ENCODE assay signal across 8 cellular contexts in the genomic region with DNA sequence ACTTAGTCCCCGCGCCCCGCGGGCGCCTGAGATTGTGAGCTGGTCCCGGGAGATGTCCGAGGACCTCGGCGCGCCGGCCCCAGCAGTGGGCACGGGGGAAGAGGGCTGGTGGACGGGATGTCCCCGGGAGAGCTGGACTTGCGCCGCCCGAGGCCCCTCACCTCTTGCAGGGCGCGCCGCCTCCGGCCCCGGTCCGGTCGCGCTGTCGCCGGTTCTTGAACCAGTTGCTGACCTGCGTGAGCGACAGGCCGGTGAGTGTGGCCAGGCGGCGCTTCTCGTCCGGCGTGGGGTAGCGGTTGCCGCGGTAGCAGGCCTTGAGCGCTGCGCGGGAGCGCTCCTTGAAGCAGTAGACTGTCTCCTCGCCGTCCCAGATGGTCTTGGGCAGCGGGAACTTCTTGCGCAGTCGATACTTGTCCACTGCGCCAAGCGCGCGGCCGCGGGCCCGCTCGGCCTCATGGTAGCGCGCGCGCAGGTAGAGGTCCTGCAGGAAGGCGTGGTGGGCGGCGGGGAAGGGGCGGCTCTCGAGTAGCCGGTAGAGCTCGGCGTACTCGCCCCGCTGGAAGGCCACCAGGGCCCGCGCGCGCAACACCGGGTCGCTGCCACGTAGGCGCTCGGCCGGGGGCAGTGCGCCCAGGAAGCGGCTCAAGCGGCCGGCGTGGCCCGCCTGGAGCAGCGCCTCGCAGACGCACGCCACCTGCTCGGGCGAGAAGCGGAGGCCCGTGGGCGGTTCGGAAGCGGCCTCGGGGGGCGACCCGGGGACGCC. TPM values are rescaled to one million over a fixed set of nuclear protein-coding genes. Genes with fewer than 3 reads are reported as not detected.
A peak's percentile ranks its signal among the peaks of the same experiment; 100 is the strongest.
DNase-seq lines count a peak whose midpoint lies in the region; ATAC-seq and TF ChIP-seq lines count a peak whose summit lies in the region.

No MANE protein-coding gene starts in this region.

- H3K27me3 Mint-ChIP-seq in memory B cell = peaks cover 12% of the 10 kb centered on the region

- no peak overlapping the region for H3K27ac Mint-ChIP-seq in memory B cell

- peak overlapping the region in 10 of 11 experiments; percentile 65 to 82 (median 74); a peak in 19 of 22 replicates for H3K27ac ChIP-seq in BLaER1 treated with 17β-estradiol and CSF1 and Interleukin-3, amounts not matched to agents 10 nM and 100 nM
- H3K27ac ChIP-seq in tibial nerve = peak overlapping the region; percentile 91 to 99 (median 96)

- peak in 1 of 2 donors; percentile 17 for TF ChIP-seq EP300 in tibial nerve (IDR thresholded peaks at IDR 0.05)

- H3K4me1 ChIP-seq in BLaER1 treated with 17β-estradiol and CSF1 and Interleukin-3, amounts not matched to agents 10 nM and 100 nM = peaks cover 14 to 74% (median 62%) of the 10 kb centered on the region in 10 experiments
- H3K4me1 ChIP-seq in tibial nerve = peaks cover 0 to 56% (median 38%) of the 10 kb centered on the region in 4 donors

- peak overlapping the region; percentile 87 to 100 (median 99) for H3K4me2 ChIP-seq in BLaER1 treated with 17β-estradiol and CSF1 and Interleukin-3, amounts not matched to agents 10 nM and 100 nM

- ATAC-seq in memory B cell (ENCODE audit: low read depth) (no peak), HG02571 (IDR thresholded peaks at IDR 0.05; ENCODE audit: unreplicated experiment) (no peak), HG03571 (IDR thresholded peaks at IDR 0.05; ENCODE audit: unreplicated experiment) (no peak)

- peak in 2 of 5 experiments; percentile 12 to 21 for TF ChIP-seq CTCF in tibial nerve (IDR thresholded peaks at IDR 0.05)

- WGBS in tibial nerve, 2 donors = 0 to 1% methylated on average over 11 to 54 of the region's 100 CpGs

- H3K9me3 Mint-ChIP-seq in memory B cell = no peaks in the 10 kb centered on the region

- H3K4me3 Mint-ChIP-seq in memory B cell = peak overlapping the region; percentile 81

- H3K4me3 ChIP-seq in BLaER1 treated with 17β-estradiol and CSF1 and Interleukin-3, amounts not matched to agents 10 nM and 100 nM = peak overlapping the region; percentile 69 to 83 (median 76)
- H3K4me3 ChIP-seq in tibial nerve = peak overlapping the region; percentile 54 to 91 (median 83)

- H3K9me3 ChIP-seq in BLaER1 treated with 17β-estradiol and CSF1 and Interleukin-3, amounts not matched to agents 10 nM and 100 nM (replicated peaks in 1 of 11) = no peaks in the 10 kb centered on the region
- H3K9me3 ChIP-seq in tibial nerve = no peaks in the 10 kb centered on the region

- no peaks in the 10 kb centered on the region for H3K36me3 Mint-ChIP-seq in memory B cell

- DNase-seq in GM19238 (ENCODE audit: insufficient read length, low spot score) (peak; percentile 51), SK-N-DZ (ENCODE audit: low spot score) (peak; percentile 41), ecto neural progenitor cell (ENCODE audit: low spot score) (peak; percentile 79), memory B cell (ENCODE audit: low spot score in 2 of 2) (peak in 1 of 2 donors; percentile 50), tibial nerve (ENCODE audit: low spot score in 2 of 2) (peak in 1 of 2 donors; percentile 53)

- H4K20me1 ChIP-seq in BLaER1 treated with 17β-estradiol and CSF1 and Interleukin-3, amounts not matched to agents 10 nM and 100 nM = peaks cover 22 to 64% (median 24%) of the 10 kb centered on the region in 11 experiments; a peak in 21 of 22 replicates

- peaks cover 14 to 44% (median 20%) of the 10 kb centered on the region in 11 experiments for H3K27me3 ChIP-seq in BLaER1 treated with 17β-estradiol and CSF1 and Interleukin-3, amounts not matched to agents 10 nM and 100 nM
- no peaks in the 10 kb centered on the region for H3K27me3 ChIP-seq in tibial nerve

- H3K36me3 ChIP-seq in BLaER1 treated with 17β-estradiol and CSF1 and Interleukin-3, amounts not matched to agents 10 nM and 100 nM = peaks cover 0 to 10% (median 0%) of the 10 kb centered on the region in 11 experiments; a peak in 2 of 22 replicates
- peaks cover 0 to 26% (median 0%) of the 10 kb centered on the region in 3 donors for H3K36me3 ChIP-seq in tibial nerve

- peaks cover 19% of the 10 kb centered on the region for H3K4me1 Mint-ChIP-seq in memory B cell

- peak overlapping the region; percentile 66 to 85 (median 77) for H3K9ac ChIP-seq in BLaER1 treated with 17β-estradiol and CSF1 and Interleukin-3, amounts not matched to agents 10 nM and 100 nM

- TF ChIP-seq POLR2A in tibial nerve (IDR thresholded peaks at IDR 0.05) = no peak

RNA-seq across cellular contexts. Expression of gene SIX5, which starts 1.0 kb away (rescaled TPM):
- polyA plus RNA-seq in SK-N-DZ (2014; cell fraction: cytosol; rRNA removed) = 4.9 and 6.2 TPM in 2 replicates
- polyA plus RNA-seq in SK-N-DZ (2014; cell fraction: nucleus; rRNA removed) = 9.2 and 10.6 TPM in 2 replicates
- 10 to 100 TPM; 21.0 to 31.0 (median 22.9) TPM for total RNA-seq in tibial nerve

RNA-seq across cellular contexts. Expression of gene DMPK, which starts 14.2 kb away (rescaled TPM):
- 7.0 and 7.9 TPM in 2 replicates for polyA plus RNA-seq in SK-N-DZ (2014; cell fraction: cytosol; rRNA removed)
- polyA plus RNA-seq in SK-N-DZ (2014; cell fraction: nucleus; rRNA removed) = 53.8 and 64.2 TPM in 2 replicates
- 10 to 100 TPM; 59.0 to 87.9 (median 77.4) TPM for total RNA-seq in tibial nerve

RNA-seq across cellular contexts. Expression of gene DMWD, which starts 24.6 kb away (rescaled TPM):
- polyA plus RNA-seq in SK-N-DZ (2014; cell fraction: cytosol; rRNA removed) = 23.8 and 30.7 TPM in 2 replicates
- 24.3 and 51.2 TPM in 2 replicates for polyA plus RNA-seq in SK-N-DZ (2014; cell fraction: nucleus; rRNA removed)
- total RNA-seq in tibial nerve = 10 to 100 TPM; 28.4 to 75.0 (median 53.8) TPM

RNA-seq across cellular contexts. Expression of gene MEIOSIN, which starts 34.8 kb away (rescaled TPM):
- polyA plus RNA-seq in SK-N-DZ (2014; cell fraction: cytosol; rRNA removed) = 0.08 and 0.30 TPM in 2 replicates
- 0.07 and 0.21 TPM in 2 replicates for polyA plus RNA-seq in SK-N-DZ (2014; cell fraction: nucleus; rRNA removed)
- total RNA-seq in tibial nerve = not detected

RNA-seq across cellular contexts. Expression of gene FBXO46, which starts 37.4 kb away (rescaled TPM):
- polyA plus RNA-seq in SK-N-DZ (2014; cell fraction: cytosol; rRNA removed) = 19.3 and 21.5 TPM in 2 replicates
- 14.3 and 17.0 TPM in 2 replicates for polyA plus RNA-seq in SK-N-DZ (2014; cell fraction: nucleus; rRNA removed)
- 10 to 100 TPM in 3 of 4 donors, 1 to 10 TPM in 1; 9.8 to 15.9 (median 13.7) TPM for total RNA-seq in tibial nerve
